ENCODE assay signal across 8 cellular contexts in genomic region chr12:64796205-64796845, GRCh38. TPM values are rescaled to one million over a fixed set of nuclear protein-coding genes. Genes with fewer than 3 reads are reported as not detected.
DNase-seq lines count a peak whose midpoint lies in the region; ATAC-seq, FAIRE-seq and TF ChIP-seq lines count a peak whose summit lies in the region.

No MANE protein-coding gene starts in this region.

- peak; percentile 56 for TF ChIP-seq CTCF in mucosa of descending colon (IDR thresholded peaks at IDR 0.05)
- TF ChIP-seq CTCF in testis (IDR thresholded peaks at IDR 0.05) = peak in 2 of 3 experiments; percentile 31 to 77

- no peaks in the 10 kb centered on the region for H3K4me1 ChIP-seq in mucosa of descending colon (ENCODE audit: low read depth)
- no peaks in the 10 kb centered on the region for H3K4me1 ChIP-seq in testis

- ATAC-seq in GM19397 (IDR thresholded peaks at IDR 0.05; ENCODE audit: unreplicated experiment) = peak; percentile 71
- peak; percentile 79 for ATAC-seq in HG03520 (IDR thresholded peaks at IDR 0.05; ENCODE audit: unreplicated experiment)
- peak; percentile 97 for ATAC-seq in mucosa of descending colon

- WGBS in testis, 2 donors = 59 to 63% methylated on average over 5 of the region's 5 CpGs

- H3K9me3 ChIP-seq in mucosa of descending colon (no peaks in the 10 kb centered on the region), testis (no peaks in the 10 kb centered on the region)

- H3K27ac ChIP-seq in testis = no peak overlapping the region

- peak; percentile 87 for DNase-seq in COLO829 (ENCODE audit: low spot score)
- peak; percentile 93 for DNase-seq in NCI-H460 (ENCODE audit: extremely low read depth, low read depth)
- peak; percentile 37 for DNase-seq in activated CD4-positive, CD25-positive, alpha-beta regulatory T cell treated with anti-CD3 and anti-CD28 coated beads, Interleukin-2, amount 50 U/mL, for 16 hours (ENCODE audit: low read depth, low spot score)
- peak in 1 of 3 donors; percentile 90 for DNase-seq in mucosa of descending colon
- peak; percentile 74 for DNase-seq in testis

- peak; percentile 79 for FAIRE-seq in endometrium (lab: Jason Lieb, UNC)

- intact Hi-C loops in mucosa of descending colon (cut with DNase I, micrococcal nuclease) (no loop called here), testis (cut with DNase I; ENCODE audit: low total_unique reads) (no loop called here)

- H3K4me3 ChIP-seq in mucosa of descending colon (no peak overlapping the region), testis (no peak overlapping the region)

- no peaks in the 10 kb centered on the region for H3K27me3 ChIP-seq in testis

- H3K36me3 ChIP-seq in mucosa of descending colon (ENCODE audit: low read depth) (no peaks in the 10 kb centered on the region), testis (ENCODE audit: low read depth, missing control alignments) (no peaks in the 10 kb centered on the region)

- no peak for TF ChIP-seq POLR2A in testis (IDR thresholded peaks at IDR 0.05)

RNA-seq across cellular contexts. Expression of gene TBC1D30, which starts 28.1 kb away (rescaled TPM):
- total RNA-seq in NCI-H460 (2014; rRNA removed; shearing (Covaris generic)) = 6.3 and 6.6 TPM in 2 replicates
- 6.9 and 18.5 TPM in 2 replicates for polyA plus RNA-seq in NCI-H460 (2014; cell fraction: nucleus; rRNA removed)
- total RNA-seq in mucosa of descending colon (1 to 10 TPM; 3.6 to 8.7 (median 7.4) TPM), testis (1 to 10 TPM; 8.3 to 8.7 TPM)
- 7.0 TPM for polyA plus RNA-seq in testis (ENCODE audit: insufficient read depth, low read depth, low replicate concordance)

RNA-seq across cellular contexts. Expression of gene GNS, which starts 37.1 kb away (rescaled TPM):
- 127 and 139 TPM in 2 replicates for total RNA-seq in NCI-H460 (2014; rRNA removed; shearing (Covaris generic))
- polyA plus RNA-seq in NCI-H460 (2014; cell fraction: nucleus; rRNA removed) = 60.9 and 85.3 TPM in 2 replicates
- 10 to 100 TPM; 57.4 to 79.2 (median 72.9) TPM for total RNA-seq in mucosa of descending colon
- 10 to 100 TPM; 52.4 to 87.9 TPM for total RNA-seq in testis
- 84.2 TPM for polyA plus RNA-seq in testis (ENCODE audit: insufficient read depth, low read depth, low replicate concordance)
